15 cellular contexts compared by ENCODE assay signal in the genomic region with DNA sequence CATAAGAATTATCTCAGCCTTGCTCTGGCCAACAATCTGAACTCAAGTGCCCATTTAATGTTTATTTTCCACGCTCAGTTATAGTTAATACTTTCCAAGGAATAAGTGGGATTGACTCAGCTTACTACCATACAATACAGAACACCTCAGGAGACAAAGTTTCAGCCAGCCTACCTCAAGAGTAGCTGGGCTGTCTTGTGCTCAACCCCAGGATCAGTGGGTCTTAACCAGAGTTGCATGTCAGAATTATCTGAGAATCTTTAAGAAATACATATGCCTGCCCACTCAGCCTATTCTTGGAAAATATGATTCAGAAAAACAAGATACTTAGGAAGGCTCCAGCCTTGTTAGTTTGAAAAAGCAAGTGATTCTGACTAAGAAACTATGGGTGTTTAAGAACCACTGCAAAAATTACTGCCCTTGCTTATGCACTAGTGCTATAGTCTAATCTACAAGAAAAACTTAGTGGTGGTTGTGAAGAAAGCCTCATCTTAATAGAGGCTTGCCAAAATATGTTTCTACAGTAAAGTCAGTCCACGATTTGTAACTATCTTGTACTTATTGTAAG.
"Had no signal": no experiment of that assay in that cellular context is flagged by ENCODE, and none has a peak within 500 bp of the region (broad histone marks: within the 10 kb centered on the region; RNA-seq: fewer than 3 reads in every experiment).

No MANE protein-coding gene starts in this region.

- H3K27me3 ChIP-seq: adrenal gland, esophagus muscularis mucosa, SJSA1 had no signal

- H3K4me3 Mint-ChIP-seq: memory B cell; naive thymus-derived CD8-positive, alpha-beta T cell; type B pancreatic cell had no signal

- H3K27ac Mint-ChIP-seq: memory B cell; naive thymus-derived CD8-positive, alpha-beta T cell; type B pancreatic cell had no signal

- H3K9me3 Mint-ChIP-seq: memory B cell; naive thymus-derived CD8-positive, alpha-beta T cell; type B pancreatic cell had no signal

- H3K27ac ChIP-seq: adrenal gland, SJSA1, VCaP had no signal

- ATAC-seq: left ventricle myocardium superior; naive thymus-derived CD8-positive, alpha-beta T cell had no signal

- H3K36me3 ChIP-seq: adrenal gland, esophagus muscularis mucosa had no signal

- H3K9me3 ChIP-seq: adrenal gland, esophagus muscularis mucosa, SJSA1 had no signal

- H3K27me3 Mint-ChIP-seq: memory B cell; naive thymus-derived CD8-positive, alpha-beta T cell; type B pancreatic cell had no signal

- H3K4me1 Mint-ChIP-seq: memory B cell had no signal

- H3K4me1 ChIP-seq: adrenal gland, SJSA1 had no signal

- H3K4me3 ChIP-seq: adrenal gland, esophagus muscularis mucosa, SJSA1 had no signal

- DNase-seq: activated CD4-positive, alpha-beta T cell treated with anti-CD3 and anti-CD28 coated beads for 1 hour; activated naive CD4-positive, alpha-beta T cell treated with Interleukin-2 at 50 U/mL for 16 hours; adrenal gland; foreskin fibroblast; hypothalamus; left ventricle myocardium superior; naive thymus-derived CD8-positive, alpha-beta T cell; stimulated activated CD4-positive, alpha-beta T cell treated with anti-CD3 and anti-CD28 coated beads, Interleukin-4, amount 100 ng/mL, for 24 hours; stimulated activated naive CD4-positive, alpha-beta T cell treated with Interleukin-2 at 50 U/mL for 16 hours; SW 1271 had no signal
